34 cellular contexts compared by ENCODE assay signal in genomic region chr6:65650086-65650485, GRCh38. TPM values are rescaled to one million over a fixed set of nuclear protein-coding genes. Genes with fewer than 3 reads are reported as not detected.
"Had no signal": no experiment of that assay in that cellular context is flagged by ENCODE, and none has a peak within 500 bp of the region (broad histone marks: within the 10 kb centered on the region; RNA-seq: fewer than 3 reads in every experiment).

No MANE protein-coding gene starts in this region.

- ATAC-seq: activated CD4-positive, alpha-beta T cell treated with anti-CD3 and anti-CD28 coated beads for 36 hours; activated CD8-positive, alpha-beta memory T cell treated with anti-CD3 and anti-CD28 coated beads, Interleukin-2, amount 10 ng/mL, durations not matched to agents 7 days and 5 days; activated CD8-positive, alpha-beta T cell treated with anti-CD3 and anti-CD28 coated beads, Interleukin-2, amount 10 ng/mL, durations not matched to agents 7 days and 5 days; activated naive CD8-positive, alpha-beta T cell treated with anti-CD3 and anti-CD28 coated beads, Interleukin-2, amount 50 U/mL, for 24 hours; body of pancreas; effector memory CD8-positive, alpha-beta T cell; gastrocnemius medialis; heart left ventricle had no signal

- DNase-seq: activated CD4-positive, alpha-beta memory T cell treated with anti-CD3 and anti-CD28 coated beads for 36 hours; activated CD4-positive, alpha-beta T cell treated with anti-CD3 and anti-CD28 coated beads for 36 hours; activated CD4-positive, alpha-beta T cell treated with anti-CD3 and anti-CD28 coated beads, Interleukin-2, amount 10 ng/mL, durations not matched to agents 24 days and 14 days; activated CD4-positive, CD25-positive, alpha-beta regulatory T cell; activated CD4-positive, CD25-positive, alpha-beta regulatory T cell treated with anti-CD3 and anti-CD28 coated beads, Interleukin-2, amount 50 U/mL, for 72 hours; activated CD8-positive, alpha-beta memory T cell treated with anti-CD3 and anti-CD28 coated beads, Interleukin-2, amount 10 ng/mL, durations not matched to agents 7 days and 5 days; activated CD8-positive, alpha-beta memory T cell treated with anti-CD3 and anti-CD28 coated beads, Interleukin-2, amount 50 U/mL, for 4 hours; activated CD8-positive, alpha-beta T cell treated with anti-CD3 and anti-CD28 coated beads, Interleukin-2, amount 10 ng/mL, durations not matched to agents 7 days and 5 days; activated effector memory CD4-positive, alpha-beta T cell treated with anti-CD3 and anti-CD28 coated beads, Interleukin-2, amount 50 U/mL, for 16 hours; activated naive CD4-positive, alpha-beta T cell treated with anti-CD3 and anti-CD28 coated beads for 36 hours; activated naive CD8-positive, alpha-beta T cell treated with anti-CD3 and anti-CD28 coated beads for 36 hours; activated naive CD8-positive, alpha-beta T cell treated with anti-CD3 and anti-CD28 coated beads, Interleukin-2, amount 50 U/mL, for 24 hours; activated T-cell treated with anti-CD3 and anti-CD28 coated beads, Interleukin-2, amount 50 U/mL, for 1 hour; activated T-cell treated with anti-CD3 and anti-CD28 coated beads, Interleukin-2, amount 50 U/mL, for 48 hours; adrenal gland; amygdala; aorta; body of pancreas; caudate nucleus; cortex of kidney; dermis blood vessel endothelial cell; effector CD4-positive, alpha-beta T cell; effector memory CD8-positive, alpha-beta T cell; esophagus squamous epithelium; gastrocnemius medialis; glutamatergic neuron; heart left ventricle; T-helper 2 cell had no signal

RNA-seq across cellular contexts. Expression of gene EYS, which starts 56.9 kb away (rescaled TPM):
- total RNA-seq: activated CD4-positive, alpha-beta memory T cell treated with anti-CD3 and anti-CD28 coated beads for 36 hours; activated CD4-positive, alpha-beta T cell treated with anti-CD3 and anti-CD28 coated beads for 36 hours; activated CD4-positive, alpha-beta T cell treated with anti-CD3 and anti-CD28 coated beads, Interleukin-2, amount 10 ng/mL, durations not matched to agents 24 days and 14 days; activated CD8-positive, alpha-beta memory T cell treated with anti-CD3 and anti-CD28 coated beads for 36 hours; activated CD8-positive, alpha-beta memory T cell treated with anti-CD3 and anti-CD28 coated beads, Interleukin-2, amount 10 ng/mL, durations not matched to agents 7 days and 5 days; activated CD8-positive, alpha-beta T cell treated with anti-CD3 and anti-CD28 coated beads, Interleukin-2, amount 10 ng/mL, durations not matched to agents 7 days and 5 days; activated naive CD4-positive, alpha-beta T cell treated with anti-CD3 and anti-CD28 coated beads for 36 hours; activated naive CD8-positive, alpha-beta T cell treated with anti-CD3 and anti-CD28 coated beads for 36 hours; activated T-helper 1 cell treated with anti-CD3 and anti-CD28 coated beads, Interleukin-12 subunit alpha, Interleukin-12 subunit beta, Interleukin-2, Interleukin-4 antibody, amounts not matched to agents 30 ng/mL and 10 ng/mL and 1 ng/mL, durations not matched to agents 14 hours and 24 hours and 36 hours; activated T-helper 2 cell treated with anti-CD3 and anti-CD28 coated beads, Interferon-gamma antibody, Interleukin-2, Interleukin-4, amounts not matched to agents 10 μg/mL and 5 μg/mL and 100 μg/mL, durations not matched to agents 14 hours and 24 hours and 36 hours; aorta; chondrocyte; dermis blood vessel endothelial cell had no signal
- polyA plus RNA-seq: aorta, esophagus, fibroblast of lung, heart left ventricle had no signal
